In the genomic region with DNA sequence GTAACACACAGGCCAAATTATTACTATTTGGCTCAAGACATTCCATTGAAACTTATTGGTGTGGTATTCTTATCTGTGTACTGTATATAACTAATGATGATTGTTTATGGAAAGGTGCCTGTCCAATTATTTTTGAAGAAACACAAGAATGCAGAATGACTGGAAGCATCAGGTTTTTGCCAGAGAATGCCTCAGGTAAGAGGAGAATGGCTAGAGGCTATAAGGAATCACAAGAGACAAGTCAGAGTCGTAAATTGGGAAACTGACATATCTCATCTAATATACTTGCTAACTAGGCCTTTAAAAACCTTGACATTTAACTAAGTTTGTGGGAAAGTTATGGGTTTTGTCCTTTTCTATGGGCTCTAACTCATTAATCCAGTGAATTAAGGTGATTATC, we compare ENCODE assay signal across 13 cellular contexts.
DNase-seq lines count a peak whose midpoint lies in the region; ATAC-seq and TF ChIP-seq lines count a peak whose summit lies in the region.
"Had no signal": no experiment of that assay in that cellular context is flagged by ENCODE, and none has a peak within 500 bp of the region (broad histone marks: within the 10 kb centered on the region; RNA-seq: fewer than 3 reads in every experiment).

No MANE protein-coding gene starts in this region.

- H3K9ac ChIP-seq in GM23248 (no peak overlapping the region), adipocyte (ENCODE audit: low read length) (peak overlapping the region; percentile 60), mesenchymal stem cell (ENCODE audit: low read length) (peak overlapping the region; percentile 65)
- H3K9ac ChIP-seq: BLaER1 treated with 17β-estradiol and CSF1 and Interleukin-3, amounts not matched to agents 10 nM and 100 nM had no signal

- H3K79me2 ChIP-seq in GM23248 (ENCODE audit: insufficient read depth), result no peaks in the 10 kb centered on the region

- TF ChIP-seq POLR2A in vagina (IDR thresholded peaks at IDR 0.05), result no peak

- intact Hi-C loops in vagina (cut with DNase I), result loop anchor here (5.0 kb wide), 1 partner anchor 82 kb away; no protein-coding TSS in a partner anchor

- H3K18ac ChIP-seq in mesenchymal stem cell (ENCODE audit: low read depth in 1 of 2, low read length in 2 of 2), result no peak overlapping the region

- no peak overlapping the region for H2BK15ac ChIP-seq in mesenchymal stem cell (ENCODE audit: low read depth, poor library complexity, severe bottlenecking)

- in situ Hi-C loops in GM23248 (cut with MboI), result no loop called here

- H2BK5ac ChIP-seq in mesenchymal stem cell (ENCODE audit: low read depth, low read length, poor library complexity, severe bottlenecking), result no peak overlapping the region

- no peak overlapping the region for H3K4ac ChIP-seq in mesenchymal stem cell (ENCODE audit: low read depth in 1 of 2, low read length in 2 of 2)

- H3K4me3 ChIP-seq in GM23248, result no peak overlapping the region
- H3K4me3 ChIP-seq in adipocyte (ENCODE audit: low read length), result peak overlapping the region; percentile 61
- H3K4me3 ChIP-seq in mesenchymal stem cell (ENCODE audit: insufficient read depth in 1 of 2, low read depth in 1 of 2, low read length in 2 of 2), result peak overlapping the region in 1 of 2 experiments; percentile 58
- no peak overlapping the region for H3K4me3 ChIP-seq in vagina
- H3K4me3 ChIP-seq: BLaER1 treated with 17β-estradiol and CSF1 and Interleukin-3, amounts not matched to agents 10 nM and 100 nM had no signal

- no peak overlapping the region for H3K23ac ChIP-seq in mesenchymal stem cell (ENCODE audit: low read length in 2 of 2)

- DNase-seq in GM23248 (no peak), adipocyte (ENCODE audit: low read depth) (no peak), mesenchymal stem cell (no peak), vagina (ENCODE audit: extremely low spot score in 2 of 2) (no peak), islet precursor cell (no peak)
- no peak for DNase-seq in stimulated activated naive CD4-positive, alpha-beta T cell (lab: John Stamatoyannopoulos, UW)
- DNase-seq: 8988T; CD4-positive, CD25-positive, alpha-beta regulatory T cell; GDM1; H9; HFFc6 had no signal

- H4K8ac ChIP-seq in mesenchymal stem cell (ENCODE audit: low read length), result no peak overlapping the region

- H3K36me3 ChIP-seq in GM23248 (ENCODE audit: low read depth) (no peaks in the 10 kb centered on the region), adipocyte (ENCODE audit: control insufficient read depth, insufficient read depth, low read length, severe bottlenecking) (no peaks in the 10 kb centered on the region), mesenchymal stem cell (ENCODE audit: control insufficient read depth in 1 of 2, insufficient read depth in 2 of 2, low read depth in 1 of 2, low read length in 2 of 2) (no peaks in the 10 kb centered on the region), vagina (no peaks in the 10 kb centered on the region)
- H3K36me3 ChIP-seq: BLaER1 treated with 17β-estradiol and CSF1 and Interleukin-3, amounts not matched to agents 10 nM and 100 nM had no signal

- H3K4me1 ChIP-seq in GM23248 (ENCODE audit: insufficient read depth), result no peaks in the 10 kb centered on the region
- peaks cover 10% of the 10 kb centered on the region for H3K4me1 ChIP-seq in adipocyte (ENCODE audit: control insufficient read depth, insufficient read depth, low read length)
- H3K4me1 ChIP-seq in mesenchymal stem cell (ENCODE audit: control insufficient read depth, insufficient read depth, low read depth, low read length), result no peaks in the 10 kb centered on the region
- no peaks in the 10 kb centered on the region for H3K4me1 ChIP-seq in vagina
- H3K4me1 ChIP-seq: BLaER1 treated with 17β-estradiol and CSF1 and Interleukin-3, amounts not matched to agents 10 nM and 100 nM had no signal

- no peaks in the 10 kb centered on the region for H3K9me2 ChIP-seq in GM23248 (ENCODE audit: insufficient read depth)

- no peak overlapping the region for H2BK120ac ChIP-seq in mesenchymal stem cell (ENCODE audit: low read depth, low read length)

- no peaks in the 10 kb centered on the region for H3K79me1 ChIP-seq in mesenchymal stem cell (replicated peaks; ENCODE audit: low read length, poor library complexity, severe bottlenecking)

- H3K14ac ChIP-seq in mesenchymal stem cell (ENCODE audit: low read length in 2 of 2), result no peak overlapping the region

- H2BK12ac ChIP-seq in mesenchymal stem cell (ENCODE audit: low read length in 2 of 2), result no peak overlapping the region

- no peak overlapping the region for H3K4me2 ChIP-seq in GM23248 (ENCODE audit: unreplicated experiment)
- H3K4me2 ChIP-seq in mesenchymal stem cell (ENCODE audit: low read length, poor library complexity, severe bottlenecking), result no peak overlapping the region
- H3K4me2 ChIP-seq: BLaER1 treated with 17β-estradiol and CSF1 and Interleukin-3, amounts not matched to agents 10 nM and 100 nM had no signal

- TF ChIP-seq CTCF in vagina (IDR thresholded peaks at IDR 0.05), result no peak

- no peaks in the 10 kb centered on the region for H3K9me3 ChIP-seq in GM23248 (ENCODE audit: low read depth)
- H3K9me3 ChIP-seq in adipocyte (ENCODE audit: control insufficient read depth, low read length), result no peaks in the 10 kb centered on the region
- no peaks in the 10 kb centered on the region for H3K9me3 ChIP-seq in mesenchymal stem cell (ENCODE audit: control insufficient read depth, low read length)
- H3K9me3 ChIP-seq in vagina, result no peaks in the 10 kb centered on the region
- H3K9me3 ChIP-seq: BLaER1 treated with 17β-estradiol and CSF1 and Interleukin-3, amounts not matched to agents 10 nM and 100 nM had no signal

- H3F3A ChIP-seq in GM23248 (ENCODE audit: insufficient read depth), result no peaks in the 10 kb centered on the region

- H2AFZ ChIP-seq in GM23248 (peak overlapping the region; percentile 48; the same call in 1 of the 2 replicates), mesenchymal stem cell (ENCODE audit: low read depth, low read length) (no peak overlapping the region)

- H3K27ac ChIP-seq in GM23248, result no peak overlapping the region
- H3K27ac ChIP-seq in mesenchymal stem cell (ENCODE audit: low read length, poor library complexity, severe bottlenecking), result no peak overlapping the region
- peak overlapping the region; percentile 8 for H3K27ac ChIP-seq in vagina
- H3K27ac ChIP-seq: BLaER1 treated with 17β-estradiol and CSF1 and Interleukin-3, amounts not matched to agents 10 nM and 100 nM had no signal

- no peaks in the 10 kb centered on the region for H3K27me3 ChIP-seq in GM23248 (replicated peaks; ENCODE audit: insufficient read depth)
- H3K27me3 ChIP-seq in adipocyte (replicated peaks; ENCODE audit: control insufficient read depth, insufficient read depth, low read length), result no peaks in the 10 kb centered on the region
- H3K27me3 ChIP-seq in mesenchymal stem cell (ENCODE audit: control insufficient read depth in 1 of 2, insufficient read depth in 1 of 2, low read length in 2 of 2), result no peaks in the 10 kb centered on the region
- H3K27me3 ChIP-seq in vagina, result no peaks in the 10 kb centered on the region
- H3K27me3 ChIP-seq: BLaER1 treated with 17β-estradiol and CSF1 and Interleukin-3, amounts not matched to agents 10 nM and 100 nM had no signal

- no peak overlapping the region for H4K91ac ChIP-seq in mesenchymal stem cell (ENCODE audit: low read length)

- no peak overlapping the region for H2AK5ac ChIP-seq in mesenchymal stem cell (ENCODE audit: low read length, severe bottlenecking)

- no peak for ATAC-seq in GM21528 (IDR thresholded peaks at IDR 0.05; ENCODE audit: low FRiP score, unreplicated experiment)

- WGBS in GM23248 (ENCODE audit: low coverage in 1 of 2, low lambda C conversion rate in 2 of 2, missing lambda C conversion rate in 2 of 2), 2 experiments, result 59 to 75% methylated on average over 1 of the region's 1 CpG
- WGBS in mesenchymal stem cell, result no CpG with 5 or more reads among the region's 1 CpG

- H4K20me1 ChIP-seq in GM23248 (ENCODE audit: insufficient read depth), result no peaks in the 10 kb centered on the region
- H4K20me1 ChIP-seq: BLaER1 treated with 17β-estradiol and CSF1 and Interleukin-3, amounts not matched to agents 10 nM and 100 nM had no signal
